Comparison of ENCODE assay signal across 8 cellular contexts in the genomic region with DNA sequence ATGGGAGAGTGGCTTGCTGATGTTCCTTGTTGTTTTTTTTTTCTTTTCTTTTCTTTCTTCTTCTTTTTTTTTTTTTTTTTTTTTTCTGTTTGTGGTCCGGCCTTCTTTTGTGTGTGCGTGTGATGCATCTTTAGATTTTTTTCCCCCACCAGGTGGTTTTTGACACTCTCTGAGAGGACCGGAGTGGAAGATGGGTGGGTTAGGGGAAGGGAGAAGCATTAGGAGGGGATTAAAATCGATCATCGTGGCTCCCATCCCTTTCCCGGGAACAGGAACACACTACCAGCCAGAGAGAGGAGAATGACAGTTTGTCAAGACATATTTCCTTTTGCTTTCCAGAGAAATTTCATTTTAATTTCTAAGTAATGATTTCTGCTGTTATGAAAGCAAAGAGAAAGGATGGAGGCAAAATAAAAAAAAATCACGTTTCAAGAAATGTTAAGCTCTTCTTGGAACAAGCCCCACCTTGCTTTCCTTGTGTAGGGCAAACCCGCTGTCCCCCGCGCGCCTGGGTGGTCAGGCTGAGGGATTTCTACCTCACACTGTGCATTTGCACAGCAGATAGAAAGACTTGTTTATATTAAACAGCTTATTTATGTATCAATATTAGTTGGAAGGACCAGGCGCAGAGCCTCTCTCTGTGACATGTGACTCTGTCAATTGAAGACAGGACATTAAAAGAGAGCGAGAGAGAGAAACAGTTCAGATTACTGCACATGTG. TPM values are rescaled to one million over a fixed set of nuclear protein-coding genes. Genes with fewer than 3 reads are reported as not detected.
DNase-seq lines count a peak whose midpoint lies in the region; ATAC-seq and TF ChIP-seq lines count a peak whose summit lies in the region.

No MANE protein-coding gene starts in this region.

- peaks cover 6% of the 10 kb centered on the region for H3K4me1 Mint-ChIP-seq in progenitor cell of endocrine pancreas (ENCODE audit: low read depth)

- H3K4me3 Mint-ChIP-seq in progenitor cell of endocrine pancreas (ENCODE audit: low read depth), result peak overlapping the region; percentile 26

- H3K27me3 Mint-ChIP-seq in progenitor cell of endocrine pancreas, result peaks cover 82% of the 10 kb centered on the region

- ATAC-seq in HG03469 (IDR thresholded peaks at IDR 0.05; ENCODE audit: unreplicated experiment), result no peak

- H3K36me3 Mint-ChIP-seq in progenitor cell of endocrine pancreas (ENCODE audit: insufficient read depth), result no peaks in the 10 kb centered on the region

- no peak for TF ChIP-seq POLR2A in NB4 (IDR thresholded peaks at IDR 0.05; ENCODE audit: extremely low read depth, insufficient read length)

- H3K4me3 ChIP-seq in NB4 (ENCODE audit: low read depth, low read length), result peak overlapping the region; percentile 13

- no peak overlapping the region for H3K27ac Mint-ChIP-seq in progenitor cell of endocrine pancreas

- no peaks in the 10 kb centered on the region for H3K9me3 Mint-ChIP-seq in progenitor cell of endocrine pancreas (ENCODE audit: low read depth)

- peak; percentile 1 for DNase-seq in COLO668 (lab: John Stamatoyannopoulos, UW; ENCODE audit: unreplicated experiment)
- no peak for DNase-seq in NB4 (ENCODE audit: low read depth)
- DNase-seq in dermis blood vessel endothelial cell, result peak; percentile 26
- no peak for DNase-seq in progenitor cell of endocrine pancreas (ENCODE audit: low spot score, unreplicated experiment)
- no peak for DNase-seq in pons (ENCODE audit: low spot score)
- no peak for DNase-seq in iPS-NIHi11 (ENCODE audit: low spot score)
- DNase-seq in HK-2 (ENCODE audit: unreplicated experiment), result no peak

- TF ChIP-seq CTCF in NB4 (IDR thresholded peaks at IDR 0.05; ENCODE audit: low read depth, low read length), result no peak
- no peak for TF ChIP-seq CTCF in progenitor cell of endocrine pancreas (IDR thresholded peaks at IDR 0.05; ENCODE audit: unreplicated experiment)

RNA-seq across cellular contexts. Expression of a gene that starts 2.2 kb away (rescaled TPM):
- total RNA-seq in dermis blood vessel endothelial cell, result 19.0 and 22.0 TPM in 2 replicates
- not detected in 2 replicates for total RNA-seq in progenitor cell of endocrine pancreas

Comparison
In these comparisons a context has a peak if more than half of its experiments do, and no peak if none do; other contexts are left out.
1. DNase-seq: peak in COLO668 (single experiment) and dermis blood vessel endothelial cell (single experiment); none in NB4 (single experiment), progenitor cell of endocrine pancreas (single experiment), pons (single experiment), iPS-NIHi11 (single experiment) and HK-2 (single experiment).
2. RNA of a gene that starts 2.2 kb away (total RNA-seq): 19.0 to 22.0 TPM in dermis blood vessel endothelial cell; not detected in progenitor cell of endocrine pancreas; every median in the first group is over 10 times any median in the second.